ENCODE assay signal across 9 cellular contexts in genomic region chr5:72786676-72787075, GRCh38.
"Had no signal": no experiment of that assay in that cellular context is flagged by ENCODE, and none has a peak within 500 bp of the region (broad histone marks: within the 10 kb centered on the region; RNA-seq: fewer than 3 reads in every experiment).

No MANE protein-coding gene starts in this region.

- H3K36me3 ChIP-seq: HAP-1 had no signal

- H3K4me3 ChIP-seq: GM23248, HAP-1, K562 had no signal

- ATAC-seq: HCT116, HepG2, K562 had no signal

- DNase-seq: GM23248, GOT3, H7, IMR-90, Karpas-422 had no signal
